In the genomic region with DNA sequence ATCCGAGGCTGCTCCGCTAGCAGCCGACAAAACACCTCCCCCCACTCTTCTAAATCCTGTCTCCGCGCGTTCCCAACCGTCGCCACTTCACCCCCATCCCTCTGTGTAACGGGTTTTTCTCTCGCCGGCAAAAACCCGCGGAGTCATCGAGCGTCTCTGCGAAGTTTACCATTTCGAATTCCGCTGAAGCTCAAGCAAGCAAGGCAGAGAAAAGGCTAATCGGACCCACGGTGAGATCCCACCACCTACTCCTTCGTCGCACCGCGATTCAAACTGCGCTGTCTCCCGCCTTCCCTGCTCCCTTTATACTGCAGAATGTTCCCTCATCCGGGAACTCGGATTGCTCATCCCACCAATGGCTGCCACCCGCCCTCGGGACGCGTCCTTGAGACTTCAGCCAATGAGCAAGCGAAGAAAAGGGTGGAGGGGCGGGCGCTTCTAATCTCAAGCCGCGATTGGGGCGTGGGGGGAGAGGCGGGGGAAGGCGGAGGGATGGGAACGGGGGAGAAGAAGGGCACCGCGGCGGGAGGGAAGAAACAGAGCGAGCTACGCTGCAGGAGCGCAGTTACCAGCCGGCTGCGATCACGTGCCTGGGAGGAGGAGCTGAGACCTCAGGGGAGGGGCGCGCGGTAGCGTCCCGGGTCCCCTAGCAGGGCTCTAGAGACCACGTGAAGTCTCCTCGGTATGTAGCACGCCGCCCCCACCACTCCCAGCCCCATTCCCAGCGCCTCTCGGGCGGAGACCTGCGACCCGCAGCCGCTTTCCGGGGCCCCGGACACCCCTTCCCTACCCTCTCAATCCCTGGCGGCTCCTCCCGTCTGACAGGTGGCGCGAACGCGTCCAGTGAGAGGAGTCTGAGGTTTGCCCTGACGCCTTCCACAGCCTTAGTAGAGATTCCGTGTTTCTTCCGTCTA, we compare ENCODE assay signal across 1 cellular context.
TF ChIP-seq lines count a peak whose summit lies in the region.

A gene (minus strand): TSS at position 277 of the 914 bp plus-strand sequence. CDS start 105 bp downstream, at position 172.

TF ChIP-seq in K562, 482 proteins besides CTCF, POLR2A, EP300 and RAD21 (continued from another document and continues in another):
- TF ChIP-seq, protein P1, sequence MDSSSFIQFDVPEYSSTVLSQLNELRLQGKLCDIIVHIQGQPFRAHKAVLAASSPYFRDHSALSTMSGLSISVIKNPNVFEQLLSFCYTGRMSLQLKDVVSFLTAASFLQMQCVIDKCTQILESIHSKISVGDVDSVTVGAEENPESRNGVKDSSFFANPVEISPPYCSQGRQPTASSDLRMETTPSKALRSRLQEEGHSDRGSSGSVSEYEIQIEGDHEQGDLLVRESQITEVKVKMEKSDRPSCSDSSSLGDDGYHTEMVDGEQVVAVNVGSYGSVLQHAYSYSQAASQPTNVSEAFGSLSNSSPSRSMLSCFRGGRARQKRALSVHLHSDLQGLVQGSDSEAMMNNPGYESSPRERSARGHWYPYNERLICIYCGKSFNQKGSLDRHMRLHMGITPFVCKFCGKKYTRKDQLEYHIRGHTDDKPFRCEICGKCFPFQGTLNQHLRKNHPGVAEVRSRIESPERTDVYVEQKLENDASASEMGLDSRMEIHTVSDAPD (CRISPR knock-in tag; IDR thresholded peaks at IDR 0.05): no peak
- TF ChIP-seq, protein P2, sequence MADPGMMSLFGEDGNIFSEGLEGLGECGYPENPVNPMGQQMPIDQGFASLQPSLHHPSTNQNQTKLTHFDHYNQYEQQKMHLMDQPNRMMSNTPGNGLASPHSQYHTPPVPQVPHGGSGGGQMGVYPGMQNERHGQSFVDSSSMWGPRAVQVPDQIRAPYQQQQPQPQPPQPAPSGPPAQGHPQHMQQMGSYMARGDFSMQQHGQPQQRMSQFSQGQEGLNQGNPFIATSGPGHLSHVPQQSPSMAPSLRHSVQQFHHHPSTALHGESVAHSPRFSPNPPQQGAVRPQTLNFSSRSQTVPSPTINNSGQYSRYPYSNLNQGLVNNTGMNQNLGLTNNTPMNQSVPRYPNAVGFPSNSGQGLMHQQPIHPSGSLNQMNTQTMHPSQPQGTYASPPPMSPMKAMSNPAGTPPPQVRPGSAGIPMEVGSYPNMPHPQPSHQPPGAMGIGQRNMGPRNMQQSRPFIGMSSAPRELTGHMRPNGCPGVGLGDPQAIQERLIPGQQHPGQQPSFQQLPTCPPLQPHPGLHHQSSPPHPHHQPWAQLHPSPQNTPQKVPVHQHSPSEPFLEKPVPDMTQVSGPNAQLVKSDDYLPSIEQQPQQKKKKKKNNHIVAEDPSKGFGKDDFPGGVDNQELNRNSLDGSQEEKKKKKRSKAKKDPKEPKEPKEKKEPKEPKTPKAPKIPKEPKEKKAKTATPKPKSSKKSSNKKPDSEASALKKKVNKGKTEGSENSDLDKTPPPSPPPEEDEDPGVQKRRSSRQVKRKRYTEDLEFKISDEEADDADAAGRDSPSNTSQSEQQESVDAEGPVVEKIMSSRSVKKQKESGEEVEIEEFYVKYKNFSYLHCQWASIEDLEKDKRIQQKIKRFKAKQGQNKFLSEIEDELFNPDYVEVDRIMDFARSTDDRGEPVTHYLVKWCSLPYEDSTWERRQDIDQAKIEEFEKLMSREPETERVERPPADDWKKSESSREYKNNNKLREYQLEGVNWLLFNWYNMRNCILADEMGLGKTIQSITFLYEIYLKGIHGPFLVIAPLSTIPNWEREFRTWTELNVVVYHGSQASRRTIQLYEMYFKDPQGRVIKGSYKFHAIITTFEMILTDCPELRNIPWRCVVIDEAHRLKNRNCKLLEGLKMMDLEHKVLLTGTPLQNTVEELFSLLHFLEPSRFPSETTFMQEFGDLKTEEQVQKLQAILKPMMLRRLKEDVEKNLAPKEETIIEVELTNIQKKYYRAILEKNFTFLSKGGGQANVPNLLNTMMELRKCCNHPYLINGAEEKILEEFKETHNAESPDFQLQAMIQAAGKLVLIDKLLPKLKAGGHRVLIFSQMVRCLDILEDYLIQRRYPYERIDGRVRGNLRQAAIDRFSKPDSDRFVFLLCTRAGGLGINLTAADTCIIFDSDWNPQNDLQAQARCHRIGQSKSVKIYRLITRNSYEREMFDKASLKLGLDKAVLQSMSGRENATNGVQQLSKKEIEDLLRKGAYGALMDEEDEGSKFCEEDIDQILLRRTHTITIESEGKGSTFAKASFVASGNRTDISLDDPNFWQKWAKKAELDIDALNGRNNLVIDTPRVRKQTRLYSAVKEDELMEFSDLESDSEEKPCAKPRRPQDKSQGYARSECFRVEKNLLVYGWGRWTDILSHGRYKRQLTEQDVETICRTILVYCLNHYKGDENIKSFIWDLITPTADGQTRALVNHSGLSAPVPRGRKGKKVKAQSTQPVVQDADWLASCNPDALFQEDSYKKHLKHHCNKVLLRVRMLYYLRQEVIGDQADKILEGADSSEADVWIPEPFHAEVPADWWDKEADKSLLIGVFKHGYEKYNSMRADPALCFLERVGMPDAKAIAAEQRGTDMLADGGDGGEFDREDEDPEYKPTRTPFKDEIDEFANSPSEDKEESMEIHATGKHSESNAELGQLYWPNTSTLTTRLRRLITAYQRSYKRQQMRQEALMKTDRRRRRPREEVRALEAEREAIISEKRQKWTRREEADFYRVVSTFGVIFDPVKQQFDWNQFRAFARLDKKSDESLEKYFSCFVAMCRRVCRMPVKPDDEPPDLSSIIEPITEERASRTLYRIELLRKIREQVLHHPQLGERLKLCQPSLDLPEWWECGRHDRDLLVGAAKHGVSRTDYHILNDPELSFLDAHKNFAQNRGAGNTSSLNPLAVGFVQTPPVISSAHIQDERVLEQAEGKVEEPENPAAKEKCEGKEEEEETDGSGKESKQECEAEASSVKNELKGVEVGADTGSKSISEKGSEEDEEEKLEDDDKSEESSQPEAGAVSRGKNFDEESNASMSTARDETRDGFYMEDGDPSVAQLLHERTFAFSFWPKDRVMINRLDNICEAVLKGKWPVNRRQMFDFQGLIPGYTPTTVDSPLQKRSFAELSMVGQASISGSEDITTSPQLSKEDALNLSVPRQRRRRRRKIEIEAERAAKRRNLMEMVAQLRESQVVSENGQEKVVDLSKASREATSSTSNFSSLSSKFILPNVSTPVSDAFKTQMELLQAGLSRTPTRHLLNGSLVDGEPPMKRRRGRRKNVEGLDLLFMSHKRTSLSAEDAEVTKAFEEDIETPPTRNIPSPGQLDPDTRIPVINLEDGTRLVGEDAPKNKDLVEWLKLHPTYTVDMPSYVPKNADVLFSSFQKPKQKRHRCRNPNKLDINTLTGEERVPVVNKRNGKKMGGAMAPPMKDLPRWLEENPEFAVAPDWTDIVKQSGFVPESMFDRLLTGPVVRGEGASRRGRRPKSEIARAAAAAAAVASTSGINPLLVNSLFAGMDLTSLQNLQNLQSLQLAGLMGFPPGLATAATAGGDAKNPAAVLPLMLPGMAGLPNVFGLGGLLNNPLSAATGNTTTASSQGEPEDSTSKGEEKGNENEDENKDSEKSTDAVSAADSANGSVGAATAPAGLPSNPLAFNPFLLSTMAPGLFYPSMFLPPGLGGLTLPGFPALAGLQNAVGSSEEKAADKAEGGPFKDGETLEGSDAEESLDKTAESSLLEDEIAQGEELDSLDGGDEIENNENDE (IDR thresholded peaks at IDR 0.05; ENCODE audit: low read depth, low read length): no peak
- TF ChIP-seq, protein P3, sequence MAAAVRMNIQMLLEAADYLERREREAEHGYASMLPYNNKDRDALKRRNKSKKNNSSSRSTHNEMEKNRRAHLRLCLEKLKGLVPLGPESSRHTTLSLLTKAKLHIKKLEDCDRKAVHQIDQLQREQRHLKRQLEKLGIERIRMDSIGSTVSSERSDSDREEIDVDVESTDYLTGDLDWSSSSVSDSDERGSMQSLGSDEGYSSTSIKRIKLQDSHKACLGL (CRISPR knock-in tag; IDR thresholded peaks at IDR 0.05; ENCODE audit: borderline replicate concordance, poor library complexity, severe bottlenecking): no peak
- TF ChIP-seq HSF4 (CRISPR knock-in tag; IDR thresholded peaks at IDR 0.05; ENCODE audit: borderline replicate concordance): no peak
- TF ChIP-seq, protein P4, sequence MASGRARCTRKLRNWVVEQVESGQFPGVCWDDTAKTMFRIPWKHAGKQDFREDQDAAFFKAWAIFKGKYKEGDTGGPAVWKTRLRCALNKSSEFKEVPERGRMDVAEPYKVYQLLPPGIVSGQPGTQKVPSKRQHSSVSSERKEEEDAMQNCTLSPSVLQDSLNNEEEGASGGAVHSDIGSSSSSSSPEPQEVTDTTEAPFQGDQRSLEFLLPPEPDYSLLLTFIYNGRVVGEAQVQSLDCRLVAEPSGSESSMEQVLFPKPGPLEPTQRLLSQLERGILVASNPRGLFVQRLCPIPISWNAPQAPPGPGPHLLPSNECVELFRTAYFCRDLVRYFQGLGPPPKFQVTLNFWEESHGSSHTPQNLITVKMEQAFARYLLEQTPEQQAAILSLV (tag; IDR thresholded peaks at IDR 0.05): no peak
- 0 out of 2 replicates have a peak, but pooled peaks have one; percentile 34 for TF ChIP-seq ZBTB1 (CRISPR knock-in tag; IDR thresholded peaks at IDR 0.05; ENCODE audit: borderline replicate concordance, low read depth)
- no peak for TF ChIP-seq SPI1 (IDR thresholded peaks at IDR 0.05; ENCODE audit: borderline replicate concordance, low read depth, low read length)
- no peak for TF ChIP-seq BRD4 (IDR thresholded peaks at IDR 0.05)
- no peak for TF ChIP-seq MCM5 (IDR thresholded peaks at IDR 0.05; ENCODE audit: low read depth)
- TF ChIP-seq ZNF12 (CRISPR knock-in tag; IDR thresholded peaks at IDR 0.05): no peak
- peak; percentile 94 for TF ChIP-seq GTF2F1 (IDR thresholded peaks at IDR 0.05; ENCODE audit: low read depth, low read length)
- no peak for TF ChIP-seq ZNF699 (CRISPR knock-in tag; IDR thresholded peaks at IDR 0.05; ENCODE audit: insufficient replicate concordance)
- no peak; a peak in 2 of 4 replicates for TF ChIP-seq RCOR1 (IDR thresholded peaks at IDR 0.05; ENCODE audit: borderline replicate concordance in 1 of 2, low read depth in 2 of 2, low read length in 2 of 2)
- peak; percentile 91 for TF ChIP-seq CHD1 (IDR thresholded peaks at IDR 0.05; ENCODE audit: low read length)
- peak; percentile 99 for TF ChIP-seq POLR2B (IDR thresholded peaks at IDR 0.05; ENCODE audit: low read depth, partially characterized antibody)
- TF ChIP-seq, protein P5, sequence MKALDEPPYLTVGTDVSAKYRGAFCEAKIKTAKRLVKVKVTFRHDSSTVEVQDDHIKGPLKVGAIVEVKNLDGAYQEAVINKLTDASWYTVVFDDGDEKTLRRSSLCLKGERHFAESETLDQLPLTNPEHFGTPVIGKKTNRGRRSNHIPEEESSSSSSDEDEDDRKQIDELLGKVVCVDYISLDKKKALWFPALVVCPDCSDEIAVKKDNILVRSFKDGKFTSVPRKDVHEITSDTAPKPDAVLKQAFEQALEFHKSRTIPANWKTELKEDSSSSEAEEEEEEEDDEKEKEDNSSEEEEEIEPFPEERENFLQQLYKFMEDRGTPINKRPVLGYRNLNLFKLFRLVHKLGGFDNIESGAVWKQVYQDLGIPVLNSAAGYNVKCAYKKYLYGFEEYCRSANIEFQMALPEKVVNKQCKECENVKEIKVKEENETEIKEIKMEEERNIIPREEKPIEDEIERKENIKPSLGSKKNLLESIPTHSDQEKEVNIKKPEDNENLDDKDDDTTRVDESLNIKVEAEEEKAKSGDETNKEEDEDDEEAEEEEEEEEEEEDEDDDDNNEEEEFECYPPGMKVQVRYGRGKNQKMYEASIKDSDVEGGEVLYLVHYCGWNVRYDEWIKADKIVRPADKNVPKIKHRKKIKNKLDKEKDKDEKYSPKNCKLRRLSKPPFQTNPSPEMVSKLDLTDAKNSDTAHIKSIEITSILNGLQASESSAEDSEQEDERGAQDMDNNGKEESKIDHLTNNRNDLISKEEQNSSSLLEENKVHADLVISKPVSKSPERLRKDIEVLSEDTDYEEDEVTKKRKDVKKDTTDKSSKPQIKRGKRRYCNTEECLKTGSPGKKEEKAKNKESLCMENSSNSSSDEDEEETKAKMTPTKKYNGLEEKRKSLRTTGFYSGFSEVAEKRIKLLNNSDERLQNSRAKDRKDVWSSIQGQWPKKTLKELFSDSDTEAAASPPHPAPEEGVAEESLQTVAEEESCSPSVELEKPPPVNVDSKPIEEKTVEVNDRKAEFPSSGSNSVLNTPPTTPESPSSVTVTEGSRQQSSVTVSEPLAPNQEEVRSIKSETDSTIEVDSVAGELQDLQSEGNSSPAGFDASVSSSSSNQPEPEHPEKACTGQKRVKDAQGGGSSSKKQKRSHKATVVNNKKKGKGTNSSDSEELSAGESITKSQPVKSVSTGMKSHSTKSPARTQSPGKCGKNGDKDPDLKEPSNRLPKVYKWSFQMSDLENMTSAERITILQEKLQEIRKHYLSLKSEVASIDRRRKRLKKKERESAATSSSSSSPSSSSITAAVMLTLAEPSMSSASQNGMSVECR (CRISPR knock-in tag; IDR thresholded peaks at IDR 0.05): peak; percentile 81; the same call in 1 of the 2 replicates
- TF ChIP-seq, protein P6, sequence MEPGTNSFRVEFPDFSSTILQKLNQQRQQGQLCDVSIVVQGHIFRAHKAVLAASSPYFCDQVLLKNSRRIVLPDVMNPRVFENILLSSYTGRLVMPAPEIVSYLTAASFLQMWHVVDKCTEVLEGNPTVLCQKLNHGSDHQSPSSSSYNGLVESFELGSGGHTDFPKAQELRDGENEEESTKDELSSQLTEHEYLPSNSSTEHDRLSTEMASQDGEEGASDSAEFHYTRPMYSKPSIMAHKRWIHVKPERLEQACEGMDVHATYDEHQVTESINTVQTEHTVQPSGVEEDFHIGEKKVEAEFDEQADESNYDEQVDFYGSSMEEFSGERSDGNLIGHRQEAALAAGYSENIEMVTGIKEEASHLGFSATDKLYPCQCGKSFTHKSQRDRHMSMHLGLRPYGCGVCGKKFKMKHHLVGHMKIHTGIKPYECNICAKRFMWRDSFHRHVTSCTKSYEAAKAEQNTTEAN (CRISPR knock-in tag; IDR thresholded peaks at IDR 0.05): no peak
- TF ChIP-seq C11orf30 (IDR thresholded peaks at IDR 0.05; ENCODE audit: low read depth): no peak
- TF ChIP-seq ZNF263 (CRISPR knock-in tag; IDR thresholded peaks at IDR 0.05; ENCODE audit: borderline replicate concordance): peak; percentile 35
- TF ChIP-seq, protein P7, sequence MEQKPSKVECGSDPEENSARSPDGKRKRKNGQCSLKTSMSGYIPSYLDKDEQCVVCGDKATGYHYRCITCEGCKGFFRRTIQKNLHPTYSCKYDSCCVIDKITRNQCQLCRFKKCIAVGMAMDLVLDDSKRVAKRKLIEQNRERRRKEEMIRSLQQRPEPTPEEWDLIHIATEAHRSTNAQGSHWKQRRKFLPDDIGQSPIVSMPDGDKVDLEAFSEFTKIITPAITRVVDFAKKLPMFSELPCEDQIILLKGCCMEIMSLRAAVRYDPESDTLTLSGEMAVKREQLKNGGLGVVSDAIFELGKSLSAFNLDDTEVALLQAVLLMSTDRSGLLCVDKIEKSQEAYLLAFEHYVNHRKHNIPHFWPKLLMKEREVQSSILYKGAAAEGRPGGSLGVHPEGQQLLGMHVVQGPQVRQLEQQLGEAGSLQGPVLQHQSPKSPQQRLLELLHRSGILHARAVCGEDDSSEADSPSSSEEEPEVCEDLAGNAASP (IDR thresholded peaks at IDR 0.05): no peak
- TF ChIP-seq ZNF77 (CRISPR knock-in tag; IDR thresholded peaks at IDR 0.05): no peak
